Comparison of ENCODE assay signal across 1 cellular context in the genomic region with DNA sequence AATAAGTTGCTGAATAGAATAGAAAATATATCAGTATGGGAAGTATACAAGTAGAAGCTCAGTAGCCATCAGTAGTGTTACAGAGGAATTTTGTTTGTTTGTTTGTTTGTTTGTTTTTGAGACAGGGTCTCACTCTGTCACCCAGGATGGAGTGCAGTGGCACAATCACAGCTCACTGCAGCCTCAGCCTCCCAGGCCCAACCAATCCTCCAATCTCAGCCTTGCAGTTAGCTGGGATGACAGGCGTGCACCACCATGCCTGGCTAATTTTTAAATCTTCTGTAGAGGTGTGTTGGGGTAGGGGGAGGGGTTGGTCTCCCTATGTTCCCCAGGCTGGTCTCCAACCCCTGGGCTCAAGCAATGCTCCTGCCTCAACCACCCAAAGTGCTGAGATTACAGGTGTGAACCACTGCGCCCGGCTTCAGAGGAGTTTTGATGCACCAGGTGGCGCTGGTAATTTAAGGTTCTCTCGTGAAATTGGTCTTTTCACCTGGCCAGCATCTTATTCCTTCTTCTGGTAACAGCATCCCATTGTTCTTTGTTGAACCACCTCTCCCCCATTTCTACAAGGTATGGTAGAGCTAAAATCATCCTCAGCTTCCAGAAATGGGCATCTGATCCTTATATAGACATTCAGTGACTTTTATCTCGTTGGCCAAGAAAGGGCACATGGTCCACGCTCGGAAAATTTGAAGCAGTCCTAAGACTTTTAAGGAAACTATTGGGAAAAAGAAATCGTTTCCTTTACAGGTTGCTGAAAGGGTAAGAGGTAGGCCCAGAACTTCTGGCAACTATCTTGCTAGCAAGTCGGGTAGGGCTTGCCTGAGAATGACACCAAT.
TF ChIP-seq lines count a peak whose summit lies in the region.

No MANE protein-coding gene starts in this region.

TF ChIP-seq in IMR-90, 13 proteins besides CTCF, POLR2A, EP300 and RAD21 (continued from another document):
- TF ChIP-seq, protein P1, sequence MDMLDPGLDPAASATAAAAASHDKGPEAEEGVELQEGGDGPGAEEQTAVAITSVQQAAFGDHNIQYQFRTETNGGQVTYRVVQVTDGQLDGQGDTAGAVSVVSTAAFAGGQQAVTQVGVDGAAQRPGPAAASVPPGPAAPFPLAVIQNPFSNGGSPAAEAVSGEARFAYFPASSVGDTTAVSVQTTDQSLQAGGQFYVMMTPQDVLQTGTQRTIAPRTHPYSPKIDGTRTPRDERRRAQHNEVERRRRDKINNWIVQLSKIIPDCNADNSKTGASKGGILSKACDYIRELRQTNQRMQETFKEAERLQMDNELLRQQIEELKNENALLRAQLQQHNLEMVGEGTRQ (IDR thresholded peaks at IDR 0.05; ENCODE audit: low read depth, low read length) = no peak
- no peak for TF ChIP-seq RCOR1 (IDR thresholded peaks at IDR 0.05; ENCODE audit: insufficient replicate concordance, low read length)
- no peak for TF ChIP-seq SMC3 (IDR thresholded peaks at IDR 0.05; ENCODE audit: low read depth, low read length)
- no peak for TF ChIP-seq BHLHE40 (IDR thresholded peaks at IDR 0.05; ENCODE audit: low read depth, low read length)
- TF ChIP-seq, protein P2, sequence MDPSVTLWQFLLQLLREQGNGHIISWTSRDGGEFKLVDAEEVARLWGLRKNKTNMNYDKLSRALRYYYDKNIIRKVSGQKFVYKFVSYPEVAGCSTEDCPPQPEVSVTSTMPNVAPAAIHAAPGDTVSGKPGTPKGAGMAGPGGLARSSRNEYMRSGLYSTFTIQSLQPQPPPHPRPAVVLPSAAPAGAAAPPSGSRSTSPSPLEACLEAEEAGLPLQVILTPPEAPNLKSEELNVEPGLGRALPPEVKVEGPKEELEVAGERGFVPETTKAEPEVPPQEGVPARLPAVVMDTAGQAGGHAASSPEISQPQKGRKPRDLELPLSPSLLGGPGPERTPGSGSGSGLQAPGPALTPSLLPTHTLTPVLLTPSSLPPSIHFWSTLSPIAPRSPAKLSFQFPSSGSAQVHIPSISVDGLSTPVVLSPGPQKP (IDR thresholded peaks at IDR 0.05; ENCODE audit: borderline replicate concordance, low read depth, low read length) = no peak
TF ChIP-seq in IMR-90: peak in this region for 0.
